ENCODE assay signal across 26 cellular contexts in genomic region chr11:91314521-91314920, GRCh38.
"Had no signal": no experiment of that assay in that cellular context is flagged by ENCODE, and none has a peak within 500 bp of the region (broad histone marks: within the 10 kb centered on the region; RNA-seq: fewer than 3 reads in every experiment).

No MANE protein-coding gene starts in this region.

- H3K27ac ChIP-seq: stomach, suprapubic skin, testis, thoracic aorta, thyroid gland, tibial artery, tibial nerve, transverse colon, upper lobe of left lung, upper lobe of right lung, uterus, vagina had no signal

- H3K36me3 ChIP-seq: stomach, suprapubic skin, thoracic aorta, thyroid gland, tibial artery, tibial nerve, transverse colon, upper lobe of left lung, upper lobe of right lung, uterus, vagina had no signal

- H3K27me3 ChIP-seq: stomach, suprapubic skin, testis, thyroid gland, tibial artery, tibial nerve, transverse colon, upper lobe of left lung, upper lobe of right lung, uterus, vagina had no signal

- H3K4me1 ChIP-seq: stomach, suprapubic skin, testis, thyroid gland, tibial artery, tibial nerve, transverse colon, upper lobe of left lung, upper lobe of right lung, uterus, vagina had no signal

- H3K9me3 ChIP-seq: stomach, suprapubic skin, testis, thoracic aorta, thyroid gland, tibial artery, tibial nerve, transverse colon, upper lobe of left lung, upper lobe of right lung, uterus, vagina had no signal

- ATAC-seq: stimulated activated effector memory CD8-positive, alpha-beta T cell treated with anti-CD3 and anti-CD28 coated beads, Interleukin-12 subunit alpha, Interleukin-12 subunit beta, amount 100 ng/mL, for 72 hours; stimulated activated memory B cell treated with anti-CD40 and anti-IgM and Interleukin-4, amounts not matched to agents 10 μg/mL and 1 μg/mL and 100 μg/mL, for 72 hours; stimulated activated naive B cell treated with anti-CD40 and anti-IgM and Interleukin-4, amounts not matched to agents 10 μg/mL and 1 μg/mL and 100 μg/mL, for 72 hours; stimulated activated naive CD8-positive, alpha-beta T cell treated with anti-CD3 and anti-CD28 coated beads, Interleukin-15, amount 100 ng/mL, for 72 hours; stimulated activated naive CD8-positive, alpha-beta T cell treated with anti-CD3 and anti-CD28 coated beads, Interleukin-15, Interleukin-2, amounts not matched to agents 100 U/mL and 50 U/mL, for 24 hours; upper lobe of right lung had no signal

- H3K4me3 ChIP-seq: stomach, suprapubic skin, testis, thoracic aorta, thyroid gland, tibial artery, tibial nerve, transverse colon, upper lobe of left lung, upper lobe of right lung, uterus, vagina had no signal

- DNase-seq: stimulated activated CD4-positive, alpha-beta T cell treated with anti-CD3 and anti-CD28 coated beads, Interleukin-2, amount 100 ng/mL, for 48 hours; stimulated activated CD4-positive, alpha-beta T cell treated with anti-CD3 and anti-CD28 coated beads, Interleukin-4, amount 100 ng/mL, for 1 hour; stimulated activated CD4-positive, alpha-beta T cell treated with anti-CD3 and anti-CD28 coated beads, Interleukin-4, amount 100 ng/mL, for 24 hours; stimulated activated CD4-positive, alpha-beta T cell treated with anti-CD3 and anti-CD28 coated beads, Interleukin-4, amount 100 ng/mL, for 4 hours; stimulated activated CD8-positive, alpha-beta memory T cell treated with anti-CD3 and anti-CD28 coated beads, Interleukin-4, amount 100 ng/mL, for 48 hours; stimulated activated naive B cell treated with anti-CD40 and anti-IgM and Interleukin-4, amounts not matched to agents 10 μg/mL and 1 μg/mL and 100 μg/mL, for 72 hours; stimulated activated naive CD4-positive, alpha-beta T cell; stimulated activated naive CD4-positive, alpha-beta T cell treated with Interleukin-2 at 50 U/mL for 16 hours; stimulated activated naive CD8-positive, alpha-beta T cell treated with anti-CD3 and anti-CD28 coated beads, Interleukin-15, amount 100 ng/mL, for 72 hours; stimulated activated naive CD8-positive, alpha-beta T cell treated with anti-CD3 and anti-CD28 coated beads, Interleukin-15, Interleukin-2, amounts not matched to agents 100 U/mL and 50 U/mL, for 24 hours; stomach; substantia nigra; testis; thyroid gland; tibial artery; transverse colon; trophoblast cell; upper lobe of left lung; upper lobe of right lung; uterus had no signal
